In genomic region chrX:115958687-115959359, GRCh38 we compare ENCODE assay signal across 14 cellular contexts.
DNase-seq lines count a peak whose midpoint lies in the region; ATAC-seq and TF ChIP-seq lines count a peak whose summit lies in the region.
"Had no signal": no experiment of that assay in that cellular context is flagged by ENCODE, and none has a peak within 500 bp of the region (broad histone marks: within the 10 kb centered on the region; RNA-seq: fewer than 3 reads in every experiment).

No MANE protein-coding gene starts in this region.

- no peak overlapping the region for H3K56ac ChIP-seq in mesendoderm (ENCODE audit: low read length)

- H3K79me1 ChIP-seq in mesendoderm (ENCODE audit: low read length) = no peaks in the 10 kb centered on the region

- no peak overlapping the region for H4K5ac ChIP-seq in mesendoderm (ENCODE audit: low read length)

- no peaks in the 10 kb centered on the region for H3K9me3 ChIP-seq in PC-9 (ENCODE audit: insufficient read depth, low read depth)
- H3K9me3 ChIP-seq: prostate gland had no signal

- peak; percentile 44 for TF ChIP-seq CTCF in PC-9 (conservative IDR thresholded peaks at IDR 0.05)

- no peak overlapping the region for H3K9ac ChIP-seq in mesendoderm (ENCODE audit: low read length)

- no peak overlapping the region for H4K8ac ChIP-seq in mesendoderm (ENCODE audit: low read depth, low read length)

- H3F3A ChIP-seq in PC-9 (ENCODE audit: insufficient read depth, low read depth) = peaks cover 12% of the 10 kb centered on the region; the same call in 1 of the 2 replicates

- H2BK120ac ChIP-seq in mesendoderm (ENCODE audit: low read depth, low read length) = no peak overlapping the region

- H3K36me3 ChIP-seq in PC-9 (ENCODE audit: low read depth) (no peaks in the 10 kb centered on the region), mesendoderm (ENCODE audit: control insufficient read depth, insufficient read depth, low read length) (no peaks in the 10 kb centered on the region)
- H3K36me3 ChIP-seq: prostate gland had no signal

- CTCF ChIA-PET in PC-9 (lab: Charles Lee) = no interaction called here

- intact Hi-C loops in PC-9 (cut with micrococcal nuclease; ENCODE audit: unreplicated experiment) (no loop called here), posterior vena cava (cut with DNase I) (no loop called here)

- BruUV-seq in PC-9 (replicated peaks; lab: Mats Ljungman, UMichigan) = no TSS peak

- no CpG with 5 or more reads among the region's 3 CpGs for whole genome bisulfite sequencing in mesendoderm (ENCODE audit: extremely low coverage, insufficient coverage, low lambda C conversion rate)

- H3K18ac ChIP-seq in mesendoderm (ENCODE audit: low read length) = no peak overlapping the region

- H3K4ac ChIP-seq in mesendoderm (ENCODE audit: low read depth, low read length) = no peak overlapping the region

- H3K4me2 ChIP-seq in PC-9 (peak overlapping the region; percentile 38), mesendoderm (ENCODE audit: low read length) (no peak overlapping the region)
- H3K4me2 ChIP-seq: hepatocyte had no signal

- H3K9me2 ChIP-seq in PC-9 (ENCODE audit: insufficient read depth) = no peaks in the 10 kb centered on the region

- H2BK5ac ChIP-seq in mesendoderm (ENCODE audit: low read length) = no peak overlapping the region

- peaks cover 57% of the 10 kb centered on the region for H3K79me2 ChIP-seq in PC-9 (ENCODE audit: low read depth)
- peaks cover 34% of the 10 kb centered on the region for H3K79me2 ChIP-seq in mesendoderm (ENCODE audit: control insufficient read depth, insufficient read depth, low read length)

- no peak overlapping the region for H2AK5ac ChIP-seq in mesendoderm (ENCODE audit: low read length)

- H2AFZ ChIP-seq in PC-9 = no peak overlapping the region
- H2AFZ ChIP-seq: hepatocyte had no signal

- H3K27ac ChIP-seq in PC-9 (no peak overlapping the region), mesendoderm (ENCODE audit: low read depth, low read length) (no peak overlapping the region)
- H3K27ac ChIP-seq: prostate gland, VCaP had no signal

- no peak overlapping the region for H2BK15ac ChIP-seq in mesendoderm (replicated peaks; ENCODE audit: low read depth)

- ATAC-seq in GM18858 (IDR thresholded peaks at IDR 0.05; ENCODE audit: unreplicated experiment) (no peak), GM19395 (IDR thresholded peaks at IDR 0.05; ENCODE audit: unreplicated experiment) (no peak)

- no peaks in the 10 kb centered on the region for H3K27me3 ChIP-seq in PC-9 (ENCODE audit: insufficient read depth, low read depth)
- no peaks in the 10 kb centered on the region for H3K27me3 ChIP-seq in mesendoderm (ENCODE audit: insufficient read depth, low read length, poor library complexity)
- H3K27me3 ChIP-seq: hepatocyte had no signal

- no peak overlapping the region for H3K23ac ChIP-seq in mesendoderm (ENCODE audit: low read length)

- H4K20me1 ChIP-seq in PC-9 (ENCODE audit: insufficient read depth) = peaks cover 3% of the 10 kb centered on the region; the same call in 1 of the 2 replicates

- POLR2A ChIA-PET in PC-9 (lab: Charles Lee; ENCODE audit: unreplicated experiment) = no interaction called here

- peaks cover 30% of the 10 kb centered on the region for H3K4me1 ChIP-seq in PC-9 (replicated peaks; ENCODE audit: insufficient read depth)
- no peaks in the 10 kb centered on the region for H3K4me1 ChIP-seq in mesendoderm (ENCODE audit: control insufficient read depth, low read depth, low read length)
- H3K4me1 ChIP-seq: prostate gland had no signal

- peak; percentile 3 for DNase-seq in NCI-H2029 treated with DMSO at 0.1 percent for 48 hours (lab: John Stamatoyannopoulos, UW)
- no peak for DNase-seq in NCI-H2029 (lab: John Stamatoyannopoulos, UW)
- peak; percentile 47 for DNase-seq in M059J (ENCODE audit: low read depth)
- no peak for DNase-seq in PC-9
- DNase-seq in mesendoderm = peak; percentile 35
- no peak for DNase-seq in posterior vena cava (ENCODE audit: low spot score)
- DNase-seq: activated T-cell treated with anti-CD3 and anti-CD28 coated beads for 4 hours; aorta; effector memory CD4-positive, alpha-beta T cell had no signal

- H3K4me3 ChIP-seq in PC-9 = no peak overlapping the region
- no peak overlapping the region for H3K4me3 ChIP-seq in mesendoderm (ENCODE audit: low read length)
- H3K4me3 ChIP-seq: hepatocyte, prostate gland had no signal

Comparison
In these comparisons a context has a peak if more than half of its experiments do, and no peak if none do; other contexts are left out.
1. DNase-seq: peak in NCI-H2029 treated with DMSO at 0.1 percent for 48 hours (single experiment), M059J (single experiment) and mesendoderm (single experiment); none in NCI-H2029 (single experiment), PC-9 (0 of 2) and posterior vena cava (single experiment).